37 cellular contexts compared by ENCODE assay signal in the genomic region with DNA sequence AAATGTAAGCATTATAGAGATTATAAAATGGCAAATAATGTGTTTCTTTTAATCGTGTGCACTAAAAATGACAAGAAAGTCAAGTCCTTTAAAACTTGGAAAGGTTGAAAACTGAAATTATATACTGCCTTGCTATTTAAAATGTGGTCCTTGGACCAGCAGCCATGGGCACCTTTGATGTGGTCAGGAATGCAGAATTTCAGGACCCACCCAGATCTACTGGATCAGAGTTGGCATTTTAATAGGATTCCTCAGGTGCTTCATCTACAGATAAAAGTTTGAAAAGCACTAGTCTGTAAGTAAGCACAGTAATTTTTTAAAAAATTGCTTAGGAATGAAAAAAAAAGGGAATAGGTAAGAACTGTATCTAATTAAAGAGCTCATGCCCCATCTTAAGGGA. TPM values are rescaled to one million over a fixed set of nuclear protein-coding genes. Genes with fewer than 3 reads are reported as not detected.
"Had no signal": no experiment of that assay in that cellular context is flagged by ENCODE, and none has a peak within 500 bp of the region (broad histone marks: within the 10 kb centered on the region; RNA-seq: fewer than 3 reads in every experiment).

No MANE protein-coding gene starts in this region.

- H3K27ac Mint-ChIP-seq: activated naive CD4-positive, alpha-beta T cell treated with anti-CD3 and anti-CD28 coated beads for 36 hours; activated naive CD4-positive, alpha-beta T cell treated with anti-CD3 and anti-CD28 coated beads, Interleukin-2, amount 10 ng/mL, durations not matched to agents 7 days and 5 days; activated naive CD4-positive, alpha-beta T cell treated with anti-CD3 and anti-CD28 coated beads, Interleukin-2, amount 50 U/mL, for 24 hours; activated naive CD4-positive, alpha-beta T cell treated with anti-CD3 and anti-CD28 coated beads, Interleukin-2, amount 50 U/mL, for 72 hours; activated naive CD8-positive, alpha-beta T cell; activated naive CD8-positive, alpha-beta T cell treated with anti-CD3 and anti-CD28 coated beads for 36 hours; activated naive CD8-positive, alpha-beta T cell treated with anti-CD3 and anti-CD28 coated beads, Interleukin-2, amount 10 ng/mL, durations not matched to agents 7 days and 5 days; activated naive CD8-positive, alpha-beta T cell treated with anti-CD3 and anti-CD28 coated beads, Interleukin-2, amount 50 U/mL, for 24 hours; activated T-cell treated with anti-CD3 and anti-CD28 coated beads, Interleukin-2, amount 50 U/mL, for 24 hours; activated T-cell treated with anti-CD3 and anti-CD28 coated beads, Interleukin-2, amount 50 U/mL, for 72 hours; activated T-helper 1 cell treated with anti-CD3 and anti-CD28 coated beads, Interleukin-12 subunit alpha, Interleukin-12 subunit beta, Interleukin-2, Interleukin-4 antibody, amounts not matched to agents 30 ng/mL and 10 ng/mL and 1 ng/mL, durations not matched to agents 14 hours and 24 hours and 36 hours; activated T-helper 17 cell treated with anti-CD3 and anti-CD28 coated beads, Interleukin-2, amount 50 U/mL, for 72 hours; activated T-helper 2 cell treated with anti-CD3 and anti-CD28 coated beads, Interferon-gamma antibody, Interleukin-2, Interleukin-4, amounts not matched to agents 10 μg/mL and 5 μg/mL and 100 μg/mL, durations not matched to agents 14 hours and 24 hours and 36 hours; brain had no signal

- H3K4me1 Mint-ChIP-seq: activated naive CD4-positive, alpha-beta T cell treated with anti-CD3 and anti-CD28 coated beads, Interleukin-2, amount 10 ng/mL, durations not matched to agents 7 days and 5 days; activated naive CD4-positive, alpha-beta T cell treated with anti-CD3 and anti-CD28 coated beads, Interleukin-2, amount 50 U/mL, for 24 hours; activated naive CD8-positive, alpha-beta T cell treated with anti-CD3 and anti-CD28 coated beads for 36 hours; activated naive CD8-positive, alpha-beta T cell treated with anti-CD3 and anti-CD28 coated beads, Interleukin-2, amount 10 ng/mL, durations not matched to agents 7 days and 5 days; activated naive CD8-positive, alpha-beta T cell treated with anti-CD3 and anti-CD28 coated beads, Interleukin-2, amount 50 U/mL, for 24 hours; activated T-helper 17 cell treated with anti-CD3 and anti-CD28 coated beads, Interleukin-2, amount 50 U/mL, for 72 hours; central memory CD8-positive, alpha-beta T cell had no signal

- H3K9me3 ChIP-seq: adrenal gland, ascending aorta, body of pancreas, breast epithelium had no signal

- H3K27me3 Mint-ChIP-seq: activated naive CD4-positive, alpha-beta T cell treated with anti-CD3 and anti-CD28 coated beads, Interleukin-2, amount 10 ng/mL, durations not matched to agents 7 days and 5 days; activated naive CD4-positive, alpha-beta T cell treated with anti-CD3 and anti-CD28 coated beads, Interleukin-2, amount 50 U/mL, for 24 hours; activated naive CD8-positive, alpha-beta T cell; activated naive CD8-positive, alpha-beta T cell treated with anti-CD3 and anti-CD28 coated beads for 36 hours; activated naive CD8-positive, alpha-beta T cell treated with anti-CD3 and anti-CD28 coated beads, Interleukin-2, amount 10 ng/mL, durations not matched to agents 7 days and 5 days; activated naive CD8-positive, alpha-beta T cell treated with anti-CD3 and anti-CD28 coated beads, Interleukin-2, amount 50 U/mL, for 24 hours; activated T-cell treated with anti-CD3 and anti-CD28 coated beads, Interleukin-2, amount 50 U/mL, for 24 hours; activated T-helper 17 cell treated with anti-CD3 and anti-CD28 coated beads, Interleukin-2, amount 50 U/mL, for 72 hours; brain; central memory CD8-positive, alpha-beta T cell had no signal

- H3K36me3 Mint-ChIP-seq: activated naive CD4-positive, alpha-beta T cell treated with anti-CD3 and anti-CD28 coated beads, Interleukin-2, amount 10 ng/mL, durations not matched to agents 7 days and 5 days; activated naive CD4-positive, alpha-beta T cell treated with anti-CD3 and anti-CD28 coated beads, Interleukin-2, amount 50 U/mL, for 24 hours; activated naive CD4-positive, alpha-beta T cell treated with anti-CD3 and anti-CD28 coated beads, Interleukin-2, amount 50 U/mL, for 72 hours; activated naive CD8-positive, alpha-beta T cell; activated naive CD8-positive, alpha-beta T cell treated with anti-CD3 and anti-CD28 coated beads for 36 hours; activated naive CD8-positive, alpha-beta T cell treated with anti-CD3 and anti-CD28 coated beads, Interleukin-2, amount 10 ng/mL, durations not matched to agents 7 days and 5 days had no signal

- H3K36me3 ChIP-seq: brain microvascular endothelial cell, breast epithelium had no signal

- DNase-seq: activated effector memory CD4-positive, alpha-beta T cell treated with anti-CD3 and anti-CD28 coated beads, Interleukin-2, amount 50 U/mL, for 16 hours; activated effector memory CD4-positive, alpha-beta T cell treated with Interleukin-2 at 50 U/mL for 16 hours; activated gamma-delta T cell; activated gamma-delta T cell treated with Interleukin-2 at 50 U/mL for 16 hours; activated naive CD4-positive, alpha-beta T cell; activated naive CD4-positive, alpha-beta T cell treated with anti-CD3 and anti-CD28 coated beads for 36 hours; activated naive CD4-positive, alpha-beta T cell treated with anti-CD3 and anti-CD28 coated beads, Interleukin-2, amount 10 ng/mL, durations not matched to agents 7 days and 5 days; activated naive CD4-positive, alpha-beta T cell treated with anti-CD3 and anti-CD28 coated beads, Interleukin-2, amount 50 U/mL, for 16 hours; activated naive CD4-positive, alpha-beta T cell treated with Interleukin-2 at 50 U/mL for 16 hours; activated naive CD8-positive, alpha-beta T cell treated with anti-CD3 and anti-CD28 coated beads for 36 hours; activated naive CD8-positive, alpha-beta T cell treated with anti-CD3 and anti-CD28 coated beads, Interleukin-2, amount 10 ng/mL, durations not matched to agents 7 days and 5 days; activated naive CD8-positive, alpha-beta T cell treated with anti-CD3 and anti-CD28 coated beads, Interleukin-2, amount 50 U/mL, for 24 hours; activated T-cell treated with anti-CD3 and anti-CD28 coated beads, Interleukin-2, amount 50 U/mL, for 24 hours; activated T-cell treated with anti-CD3 and anti-CD28 coated beads, Interleukin-2, amount 50 U/mL, for 4 hours; activated T-cell treated with anti-CD3 and anti-CD28 coated beads, Interleukin-2, amount 50 U/mL, for 48 hours; activated T-cell treated with anti-CD3 and anti-CD28 coated beads, Interleukin-2, amount 50 U/mL, for 72 hours; adrenal gland; amniotic stem cell; amygdala; anterior cingulate cortex; aorta; body of pancreas; brain microvascular endothelial cell; caudate nucleus; central memory CD4-positive, alpha-beta T cell; cerebellar nuclear complex had no signal

- H3K9me3 Mint-ChIP-seq: activated naive CD4-positive, alpha-beta T cell treated with anti-CD3 and anti-CD28 coated beads, Interleukin-2, amount 10 ng/mL, durations not matched to agents 7 days and 5 days; activated naive CD8-positive, alpha-beta T cell treated with anti-CD3 and anti-CD28 coated beads for 36 hours; activated naive CD8-positive, alpha-beta T cell treated with anti-CD3 and anti-CD28 coated beads, Interleukin-2, amount 10 ng/mL, durations not matched to agents 7 days and 5 days; activated T-helper 1 cell treated with anti-CD3 and anti-CD28 coated beads, Interleukin-12 subunit alpha, Interleukin-12 subunit beta, Interleukin-2, Interleukin-4 antibody, amounts not matched to agents 30 ng/mL and 10 ng/mL and 1 ng/mL, durations not matched to agents 14 hours and 24 hours and 36 hours; activated T-helper 2 cell treated with anti-CD3 and anti-CD28 coated beads, Interferon-gamma antibody, Interleukin-2, Interleukin-4, amounts not matched to agents 10 μg/mL and 5 μg/mL and 100 μg/mL, durations not matched to agents 14 hours and 24 hours and 36 hours had no signal

- H3K4me3 Mint-ChIP-seq: activated naive CD4-positive, alpha-beta T cell treated with anti-CD3 and anti-CD28 coated beads for 36 hours; activated naive CD4-positive, alpha-beta T cell treated with anti-CD3 and anti-CD28 coated beads, Interleukin-2, amount 10 ng/mL, durations not matched to agents 7 days and 5 days; activated naive CD4-positive, alpha-beta T cell treated with anti-CD3 and anti-CD28 coated beads, Interleukin-2, amount 50 U/mL, for 24 hours; activated naive CD8-positive, alpha-beta T cell; activated naive CD8-positive, alpha-beta T cell treated with anti-CD3 and anti-CD28 coated beads for 36 hours; activated naive CD8-positive, alpha-beta T cell treated with anti-CD3 and anti-CD28 coated beads, Interleukin-2, amount 10 ng/mL, durations not matched to agents 7 days and 5 days; activated naive CD8-positive, alpha-beta T cell treated with anti-CD3 and anti-CD28 coated beads, Interleukin-2, amount 50 U/mL, for 24 hours; activated T-cell treated with anti-CD3 and anti-CD28 coated beads, Interleukin-2, amount 50 U/mL, for 24 hours; activated T-cell treated with anti-CD3 and anti-CD28 coated beads, Interleukin-2, amount 50 U/mL, for 4 hours; activated T-cell treated with anti-CD3 and anti-CD28 coated beads, Interleukin-2, amount 50 U/mL, for 72 hours; activated T-helper 1 cell treated with anti-CD3 and anti-CD28 coated beads, Interleukin-12 subunit alpha, Interleukin-12 subunit beta, Interleukin-2, Interleukin-4 antibody, amounts not matched to agents 30 ng/mL and 10 ng/mL and 1 ng/mL, durations not matched to agents 14 hours and 24 hours and 36 hours; activated T-helper 17 cell treated with anti-CD3 and anti-CD28 coated beads, Interleukin-2, amount 50 U/mL, for 72 hours; brain; central memory CD8-positive, alpha-beta T cell had no signal

- H3K27me3 ChIP-seq: adrenal gland, ascending aorta, body of pancreas, brain microvascular endothelial cell, breast epithelium, cardiac muscle cell had no signal

- H3K4me3 ChIP-seq: adrenal gland, ascending aorta, body of pancreas, breast epithelium, cardiac muscle cell had no signal

- H3K4me1 ChIP-seq: adrenal gland, ascending aorta, body of pancreas, breast epithelium had no signal

RNA-seq across cellular contexts. Expression of a gene that starts 55.8 kb away (rescaled TPM):
- total RNA-seq: activated naive CD4-positive, alpha-beta T cell treated with anti-CD3 and anti-CD28 coated beads for 36 hours; activated naive CD4-positive, alpha-beta T cell treated with anti-CD3 and anti-CD28 coated beads, Interleukin-2, amount 50 U/mL, for 72 hours; activated naive CD8-positive, alpha-beta T cell treated with anti-CD3 and anti-CD28 coated beads for 36 hours; activated naive CD8-positive, alpha-beta T cell treated with anti-CD3 and anti-CD28 coated beads, Interleukin-2, amount 10 ng/mL, durations not matched to agents 7 days and 5 days; activated T-cell treated with anti-CD3 and anti-CD28 coated beads, Interleukin-2, amount 50 U/mL, for 72 hours; activated T-helper 1 cell treated with anti-CD3 and anti-CD28 coated beads, Interleukin-12 subunit alpha, Interleukin-12 subunit beta, Interleukin-2, Interleukin-4 antibody, amounts not matched to agents 30 ng/mL and 10 ng/mL and 1 ng/mL, durations not matched to agents 14 hours and 24 hours and 36 hours; activated T-helper 17 cell treated with anti-CD3 and anti-CD28 coated beads, Interleukin-2, amount 50 U/mL, for 72 hours; activated T-helper 2 cell treated with anti-CD3 and anti-CD28 coated beads, Interferon-gamma antibody, Interleukin-2, Interleukin-4, amounts not matched to agents 10 μg/mL and 5 μg/mL and 100 μg/mL, durations not matched to agents 14 hours and 24 hours and 36 hours had no signal
